In genomic region chr15:70892912-70893560, GRCh38 we compare ENCODE assay signal across 8 cellular contexts. TPM values are rescaled to one million over a fixed set of nuclear protein-coding genes. Genes with fewer than 3 reads are reported as not detected.
A peak's percentile ranks its signal among the peaks of the same experiment; 100 is the strongest.
DNase-seq lines count a peak whose midpoint lies in the region; ATAC-seq, FAIRE-seq and TF ChIP-seq lines count a peak whose summit lies in the region.

No MANE protein-coding gene starts in this region.

- no peak for FAIRE-seq in GM12892 (lab: Jason Lieb, UNC)

- peaks cover 82% of the 10 kb centered on the region for H3K79me2 ChIP-seq in neural cell (replicated peaks; ENCODE audit: insufficient read depth, low read length)

- TF ChIP-seq CTCF in WI38 (IDR thresholded peaks at IDR 0.05; ENCODE audit: low read depth, low read length) (peak; percentile 59), fibroblast of pulmonary artery (IDR thresholded peaks at IDR 0.05; ENCODE audit: low read length, missing control alignments) (peak; percentile 74), neural cell (IDR thresholded peaks at IDR 0.05; ENCODE audit: poor library complexity, severe bottlenecking) (peak; percentile 76)

- no peak for TF ChIP-seq POLR2A in GM12892 (IDR thresholded peaks at IDR 0.05; ENCODE audit: low read depth, low read length)

- no peaks in the 10 kb centered on the region for H4K20me1 ChIP-seq in neural cell (ENCODE audit: insufficient read depth)

- peak overlapping the region; percentile 93 for H2AFZ ChIP-seq in neural cell (ENCODE audit: low read depth, low read length)

- ATAC-seq in GM19328 (IDR thresholded peaks at IDR 0.05; ENCODE audit: unreplicated experiment): peak; percentile 22

- H3K9ac ChIP-seq in HUES48 (ENCODE audit: low read depth, low read length) (0 out of 2 replicates have a peak overlapping the region, but pooled peaks have one; percentile 31), neural cell (ENCODE audit: low read length) (peak overlapping the region; percentile 93)

- intact Hi-C loops in CD4-positive, alpha-beta memory T cell (cut with micrococcal nuclease): no loop called here

- POLR2A ChIA-PET in CD4-positive, alpha-beta memory T cell (lab: Charles Lee; ENCODE audit: partially characterized antibody): no interaction called here

- peaks cover 20 to 41% of the 10 kb centered on the region in 2 donors for H3K27me3 Mint-ChIP-seq in CD4-positive, alpha-beta memory T cell

- H3K27ac ChIP-seq in CD4-positive, alpha-beta memory T cell (ENCODE audit: low read depth, low read length): no peak overlapping the region
- H3K27ac ChIP-seq in HUES48 (ENCODE audit: low read depth, low read length) (peak overlapping the region; percentile 87), neural cell (ENCODE audit: low read length) (peak overlapping the region; percentile 97)

- CTCF ChIA-PET in CD4-positive, alpha-beta memory T cell (lab: Charles Lee; ENCODE audit: partially characterized antibody): no interaction called here

- peak overlapping the region; percentile 81 to 90 (median 86) for H3K4me3 Mint-ChIP-seq in CD4-positive, alpha-beta memory T cell

- H3K36me3 Mint-ChIP-seq in CD4-positive, alpha-beta memory T cell: no peaks in the 10 kb centered on the region

- peak overlapping the region; percentile 4 to 51 for H3K4me3 ChIP-seq in CD4-positive, alpha-beta memory T cell (ENCODE audit: low read length in 2 of 2)
- H3K4me3 ChIP-seq in HUES48 (ENCODE audit: low read depth, low read length): peak overlapping the region; percentile 95
- H3K4me3 ChIP-seq in WI38 (ENCODE audit: low read depth, low read length): peak overlapping the region; percentile 70
- H3K4me3 ChIP-seq in fibroblast of pulmonary artery (replicated peaks; ENCODE audit: low read depth, low read length): peak overlapping the region; percentile 66
- H3K4me3 ChIP-seq in neural cell (ENCODE audit: low read length): peak overlapping the region; percentile 89

- H3F3A ChIP-seq in neural cell (ENCODE audit: insufficient read depth, low read length, poor library complexity, severe bottlenecking): no peaks in the 10 kb centered on the region

- DNase-seq in CD4-positive, alpha-beta memory T cell: no peak
- peak; percentile 84 for DNase-seq in fibroblast of pulmonary artery (ENCODE audit: low read depth)
- no peak for DNase-seq in NCI-H510A treated with DMSO at 0.1 percent for 48 hours (lab: John Stamatoyannopoulos, UW)
- no peak for DNase-seq in GM12892 (ENCODE audit: insufficient read length)

- no peak for TF ChIP-seq EP300 in neural cell (conservative IDR thresholded peaks at IDR 0.05; ENCODE audit: poor library complexity, severe bottlenecking)

- H3K36me3 ChIP-seq in CD4-positive, alpha-beta memory T cell (ENCODE audit: insufficient read depth, low read length): no peaks in the 10 kb centered on the region
- H3K36me3 ChIP-seq in HUES48 (ENCODE audit: control insufficient read depth, insufficient read depth, low read length) (no peaks in the 10 kb centered on the region), neural cell (ENCODE audit: insufficient read depth, low read length) (peaks cover 18% of the 10 kb centered on the region)

- peak overlapping the region; percentile 68 for H3K4me2 ChIP-seq in neural cell (ENCODE audit: low read length)

- peaks cover 11% of the 10 kb centered on the region for H3K27me3 ChIP-seq in CD4-positive, alpha-beta memory T cell (ENCODE audit: insufficient read depth, low read length)
- H3K27me3 ChIP-seq in HUES48 (ENCODE audit: control insufficient read depth, insufficient read depth, low read length) (no peaks in the 10 kb centered on the region), neural cell (ENCODE audit: insufficient read depth, low read depth, low read length) (no peaks in the 10 kb centered on the region)

- peaks cover 0 to 2% (median 0%) of the 10 kb centered on the region in 8 donors for H3K9me3 Mint-ChIP-seq in CD4-positive, alpha-beta memory T cell

- H3K9me3 ChIP-seq in CD4-positive, alpha-beta memory T cell (ENCODE audit: control insufficient read depth in 1 of 2, low read length in 2 of 2): no peaks in the 10 kb centered on the region
- H3K9me3 ChIP-seq in HUES48 (ENCODE audit: control insufficient read depth, insufficient read depth, low read length) (no peaks in the 10 kb centered on the region), neural cell (ENCODE audit: low read length) (no peaks in the 10 kb centered on the region)

- TF ChIP-seq RAD21 in neural cell (conservative IDR thresholded peaks at IDR 0.05): peak; percentile 66

- H3K9me2 ChIP-seq in neural cell (ENCODE audit: insufficient read depth, low read length): no peaks in the 10 kb centered on the region

- peak overlapping the region; percentile 37 to 93 (median 75) for H3K27ac Mint-ChIP-seq in CD4-positive, alpha-beta memory T cell

- peaks cover 14% of the 10 kb centered on the region for H3K4me1 ChIP-seq in CD4-positive, alpha-beta memory T cell (ENCODE audit: insufficient read depth, low read length)
- peaks cover 6% of the 10 kb centered on the region; the same call in 1 of the 2 replicates for H3K4me1 ChIP-seq in HUES48 (ENCODE audit: control insufficient read depth, insufficient read depth, low read length)

- H3K4me1 Mint-ChIP-seq in CD4-positive, alpha-beta memory T cell: peaks cover 13 to 20% (median 15%) of the 10 kb centered on the region in 4 donors

TF ChIP-seq in neural cell, 6 proteins besides CTCF, POLR2A, EP300 and RAD21:
- TF ChIP-seq SMC3 (conservative IDR thresholded peaks at IDR 0.05; ENCODE audit: poor library complexity) (peak; percentile 70), EZH2 (IDR thresholded peaks at IDR 0.05; ENCODE audit: borderline replicate concordance, insufficient read depth, low read length, poor library complexity, severe bottlenecking) (no peak), REST (IDR thresholded peaks at IDR 0.05; ENCODE audit: borderline replicate concordance) (peak; percentile 73), TAF1 (IDR thresholded peaks at IDR 0.05; ENCODE audit: low read depth) (peak; percentile 18)

RNA-seq across cellular contexts. Expression of gene LRRC49, which starts 0.4 kb away (rescaled TPM):
- total RNA-seq in CD4-positive, alpha-beta memory T cell: under 1 TPM; 0.20 to 0.75 TPM
- under 1 TPM in 1 of 2 donors, not detected in 1; 0.50 TPM for polyA plus RNA-seq in CD4-positive, alpha-beta memory T cell
- polyA plus RNA-seq in neural cell: 117 and 141 TPM in 2 replicates
- polyA minus RNA-seq in neural cell: 224 and 226 TPM in 2 replicates
- 1.9 TPM for polyA plus RNA-seq in GM12892 (2012; ENCODE audit: missing spikeins)

RNA-seq across cellular contexts. Expression of gene THAP10, which starts 0.8 kb away (rescaled TPM):
- total RNA-seq in CD4-positive, alpha-beta memory T cell: under 1 TPM; 0.36 to 0.41 TPM
- polyA plus RNA-seq in CD4-positive, alpha-beta memory T cell: under 1 TPM; 0.12 to 0.31 TPM
- polyA plus RNA-seq in neural cell: 6.6 and 7.2 TPM in 2 replicates
- 9.3 and 10.7 TPM in 2 replicates for polyA minus RNA-seq in neural cell
- polyA plus RNA-seq in GM12892 (2012; ENCODE audit: missing spikeins): 0.85 TPM

RNA-seq across cellular contexts. Expression of gene LARP6, which starts 39.1 kb away (rescaled TPM):
- not detected for total RNA-seq in CD4-positive, alpha-beta memory T cell
- polyA plus RNA-seq in CD4-positive, alpha-beta memory T cell: not detected
- 18.2 and 20.4 TPM in 2 replicates for polyA plus RNA-seq in neural cell
- 12.4 and 13.1 TPM in 2 replicates for polyA minus RNA-seq in neural cell
- polyA plus RNA-seq in GM12892 (2012; ENCODE audit: missing spikeins): 10.5 TPM

Comparison
In these comparisons a context has a peak if more than half of its experiments do, and no peak if none do; other contexts are left out.
1. H3K4me3 ChIP-seq: peak in every context shown above with its lines; median percentile 95 in HUES48; 89 in neural cell; 70 in WI38; 66 in fibroblast of pulmonary artery; 28 in CD4-positive, alpha-beta memory T cell.
2. RNA of gene LRRC49, which starts 0.4 kb away (polyA plus RNA-seq): 117 to 141 TPM in neural cell; 0.50 TPM in CD4-positive, alpha-beta memory T cell; every median in the first group is over 10 times any median in the second.
3. RNA of gene LARP6, which starts 39.1 kb away (polyA plus RNA-seq): 18.2 to 20.4 TPM in neural cell; not detected in CD4-positive, alpha-beta memory T cell; every median in the first group is over 10 times any median in the second.
4. Peak in every context shown above with its lines, with median percentiles within 50 percentile points of each other: CTCF ChIP-seq.